Comparison of ENCODE assay signal across 16 cellular contexts in the genomic region with DNA sequence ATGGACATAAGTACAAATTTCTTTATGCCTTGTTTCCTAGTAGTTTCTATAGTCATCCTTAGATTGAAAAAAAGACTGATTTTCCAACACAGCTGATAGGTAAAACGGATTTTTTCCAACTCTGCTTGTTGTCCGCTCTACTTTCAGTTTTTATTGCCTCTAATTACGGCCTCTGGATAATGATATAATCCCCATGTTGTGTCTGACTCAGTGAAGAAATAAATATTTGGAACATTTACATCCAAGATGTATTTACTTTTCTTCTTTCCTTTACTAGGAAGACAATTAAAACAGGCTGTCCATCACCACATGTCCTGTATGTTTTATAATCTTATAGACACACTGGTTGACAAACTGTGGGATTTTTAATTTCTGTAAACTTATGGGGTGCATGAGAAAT. TPM values are rescaled to one million over a fixed set of nuclear protein-coding genes. Genes with fewer than 3 reads are reported as not detected.
A peak's percentile ranks its signal among the peaks of the same experiment; 100 is the strongest.
DNase-seq lines count a peak whose midpoint lies in the region; ATAC-seq and TF ChIP-seq lines count a peak whose summit lies in the region.
"Had no signal": no experiment of that assay in that cellular context is flagged by ENCODE, and none has a peak within 500 bp of the region (broad histone marks: within the 10 kb centered on the region; RNA-seq: fewer than 3 reads in every experiment).

No MANE protein-coding gene starts in this region.

- no TSS peak for BruUV-seq in Calu3 (replicated peaks; lab: Mats Ljungman, UMichigan)

- H3K36me3 ChIP-seq in mucosa of descending colon (ENCODE audit: low read depth) = no peaks in the 10 kb centered on the region
- H3K36me3 ChIP-seq: BLaER1 had no signal

- H3K27ac Mint-ChIP-seq in Calu3 (ENCODE audit: unreplicated experiment) = peak overlapping the region; percentile 52
- peak overlapping the region; percentile 14 for H3K27ac Mint-ChIP-seq in dendritic cell treated with granulocyte-macrophage colony-stimulating factor and Interleukin-4, amounts not matched to agents 40 ng/mL and 50 ng/mL, for 4 days
- H3K27ac Mint-ChIP-seq: CD4-positive, CD25-positive, alpha-beta regulatory T cell; H9 had no signal

- H3K4me3 Mint-ChIP-seq in Calu3 (ENCODE audit: low read depth, unreplicated experiment) = peak overlapping the region; percentile 17
- H3K4me3 Mint-ChIP-seq in dendritic cell treated with granulocyte-macrophage colony-stimulating factor and Interleukin-4, amounts not matched to agents 40 ng/mL and 50 ng/mL, for 4 days = no peak overlapping the region
- H3K4me3 Mint-ChIP-seq: CD4-positive, CD25-positive, alpha-beta regulatory T cell; H9 had no signal

- POLR2A ChIA-PET in HEK293T (lab: Yijun Ruan, JAX) = no interaction called here

- H3K36me3 Mint-ChIP-seq in Calu3 (ENCODE audit: insufficient read depth, unreplicated experiment) = peaks cover 3% of the 10 kb centered on the region
- no peaks in the 10 kb centered on the region for H3K36me3 Mint-ChIP-seq in dendritic cell treated with granulocyte-macrophage colony-stimulating factor and Interleukin-4, amounts not matched to agents 40 ng/mL and 50 ng/mL, for 4 days (ENCODE audit: low read depth)
- H3K36me3 Mint-ChIP-seq: CD4-positive, CD25-positive, alpha-beta regulatory T cell had no signal

- intact Hi-C loops in Calu3 (cut with micrococcal nuclease; ENCODE audit: unreplicated experiment) = no loop called here
- intact Hi-C loops in dendritic cell treated with granulocyte-macrophage colony-stimulating factor and Interleukin-4, amounts not matched to agents 40 ng/mL and 50 ng/mL, for 4 days (cut with micrococcal nuclease) = loop anchor here (5.0 kb wide), 1 partner anchor 37 kb away; no protein-coding TSS in a partner anchor
- intact Hi-C loops in mucosa of descending colon (cut with DNase I, micrococcal nuclease) = no loop called here

- TF ChIP-seq CTCF in Calu3 (IDR thresholded peaks at IDR 0.05; ENCODE audit: unreplicated experiment) (no peak), mucosa of descending colon (IDR thresholded peaks at IDR 0.05) (no peak)

- no peaks in the 10 kb centered on the region for H3K27me3 Mint-ChIP-seq in Calu3 (ENCODE audit: unreplicated experiment)
- peaks cover under 1% of the 10 kb centered on the region for H3K27me3 Mint-ChIP-seq in dendritic cell treated with granulocyte-macrophage colony-stimulating factor and Interleukin-4, amounts not matched to agents 40 ng/mL and 50 ng/mL, for 4 days

- no peak overlapping the region for H3K4me3 ChIP-seq in mucosa of descending colon
- H3K4me3 ChIP-seq: A549, BLaER1 had no signal

- peak; percentile 25 for ATAC-seq in mucosa of descending colon
- ATAC-seq: A549 had no signal

- H3K4me1 ChIP-seq in mucosa of descending colon (ENCODE audit: low read depth) = no peaks in the 10 kb centered on the region
- H3K4me1 ChIP-seq: BLaER1 had no signal

- peaks cover 6% of the 10 kb centered on the region for H3K9me3 ChIP-seq in mucosa of descending colon
- H3K9me3 ChIP-seq: BLaER1 had no signal

- peaks cover 3% of the 10 kb centered on the region for H3K9me3 Mint-ChIP-seq in Calu3 (ENCODE audit: low read depth, unreplicated experiment)
- no peaks in the 10 kb centered on the region for H3K9me3 Mint-ChIP-seq in dendritic cell treated with granulocyte-macrophage colony-stimulating factor and Interleukin-4, amounts not matched to agents 40 ng/mL and 50 ng/mL, for 4 days

- CTCF ChIA-PET in Calu3 (lab: Charles Lee) (interaction anchor here (1.1 to 1.4 kb wide), 3 partner anchors 11 to 46 kb away, joined by 3 read pairs; partner anchors contain the start of gene CXCL5), HEK293T (lab: Yijun Ruan, JAX) (no interaction called here)

- DNase-seq in Calu3 = no peak
- DNase-seq in HEK293T (ENCODE audit: extremely low spot score) = no peak
- DNase-seq in mucosa of descending colon = no peak
- DNase-seq in T-helper 1 cell = no peak
- DNase-seq in NCI-H1048 (lab: John Stamatoyannopoulos, UW) = no peak
- no peak for DNase-seq in GM03348 (ENCODE audit: low spot score)
- DNase-seq: AML-193; CD4-positive, CD25-positive, alpha-beta regulatory T cell; DMS 273 treated with DMSO at 0.1 percent for 48 hours; GOT3; H9 had no signal

- peaks cover 35% of the 10 kb centered on the region for H3K4me1 Mint-ChIP-seq in Calu3 (ENCODE audit: low read depth, unreplicated experiment)
- H3K4me1 Mint-ChIP-seq in dendritic cell treated with granulocyte-macrophage colony-stimulating factor and Interleukin-4, amounts not matched to agents 40 ng/mL and 50 ng/mL, for 4 days (ENCODE audit: low read depth) = peaks cover 19% of the 10 kb centered on the region
- H3K4me1 Mint-ChIP-seq: CD4-positive, CD25-positive, alpha-beta regulatory T cell had no signal

TF ChIP-seq in HEK293T, 16 proteins besides CTCF, POLR2A, EP300 and RAD21:
- no peak for TF ChIP-seq TARDBP (IDR thresholded peaks at IDR 0.05)
- TF ChIP-seq L3MBTL2 (conservative IDR thresholded peaks at IDR 0.05) = no peak
- TF ChIP-seq LEF1 (IDR thresholded peaks at IDR 0.05; ENCODE audit: borderline replicate concordance) = no peak
- no peak for TF ChIP-seq ZNF384 (IDR thresholded peaks at IDR 0.05)
- no peak for TF ChIP-seq ARNT (IDR thresholded peaks at IDR 0.05)
- no peak for TF ChIP-seq HDGF (IDR thresholded peaks at IDR 0.05; ENCODE audit: borderline replicate concordance)
- TF ChIP-seq PKNOX1 (IDR thresholded peaks at IDR 0.05) = 0 out of 2 replicates have a peak, but pooled peaks have one; percentile 3
- no peak for TF ChIP-seq BHLHE40 (IDR thresholded peaks at IDR 0.05; ENCODE audit: borderline replicate concordance)
- TF ChIP-seq NFRKB (IDR thresholded peaks at IDR 0.05) = no peak
TF ChIP-seq in HEK293T: peak in this region for 1.

RNA-seq across cellular contexts. Expression of gene CXCL3, which starts 6.8 kb away (rescaled TPM):
- total RNA-seq in Calu3 (2022) (80.8 and 153 TPM in 2 replicates), mucosa of descending colon (10 to 100 TPM in 1 of 3 donors, 1 to 10 TPM in 2; 2.7 to 30.8 (median 3.9) TPM)
- total RNA-seq: CD4-positive, CD25-positive, alpha-beta regulatory T cell; G401 had no signal

RNA-seq across cellular contexts. Expression of gene CXCL5, which starts 46.8 kb away (rescaled TPM):
- total RNA-seq in Calu3 (2022) (1,110 and 1,906 TPM in 2 replicates), mucosa of descending colon (under 1 TPM in 1 of 3 donors, not detected in 2; 0.14 TPM)
- total RNA-seq: Daoy, G401 had no signal

RNA-seq across cellular contexts. Expression of gene CXCL2, which starts 53.7 kb away (rescaled TPM):
- total RNA-seq in Calu3 (2022) (110 and 189 TPM in 2 replicates), mucosa of descending colon (10 to 100 TPM in 1 of 3 donors, 1 to 10 TPM in 2; 3.2 to 30.7 (median 7.8) TPM)
- total RNA-seq: G401 had no signal

RNA-seq across cellular contexts. Expression of gene PPBP, which starts 57.3 kb away (rescaled TPM):
- not detected in 2 replicates for total RNA-seq in Calu3 (2022)
- not detected for total RNA-seq in mucosa of descending colon
- total RNA-seq: Daoy, G401 had no signal

Comparison
In these comparisons a context has a peak if more than half of its experiments do, and no peak if none do; other contexts are left out.
1. RNA of gene CXCL5, which starts 46.8 kb away (total RNA-seq): 1,110 to 1,906 TPM in Calu3; 0.14 TPM in mucosa of descending colon; every median in the first group is over 100 times any median in the second.